Comparison of ENCODE assay signal across 31 cellular contexts in genomic region chr13:101406787-101407186, GRCh38. TPM values are rescaled to one million over a fixed set of nuclear protein-coding genes. Genes with fewer than 3 reads are reported as not detected.
"Had no signal": no experiment of that assay in that cellular context is flagged by ENCODE, and none has a peak within 500 bp of the region (broad histone marks: within the 10 kb centered on the region; RNA-seq: fewer than 3 reads in every experiment).

No MANE protein-coding gene starts in this region.

- H3K4me1 ChIP-seq: esophagus squamous epithelium, gastroesophageal sphincter, parathyroid adenoma, testis had no signal

- H3K9ac ChIP-seq: parathyroid adenoma had no signal

- H3K27ac ChIP-seq: brain microvascular endothelial cell, coronary artery, esophagus squamous epithelium, gastroesophageal sphincter, neutrophil, parathyroid adenoma, testis, VCaP had no signal

- H3K4me3 Mint-ChIP-seq: activated CD4-positive, alpha-beta T cell treated with anti-CD3 and anti-CD28 coated beads, Interleukin-2, amount 10 ng/mL, durations not matched to agents 7 days and 5 days; activated CD8-positive, alpha-beta memory T cell treated with anti-CD3 and anti-CD28 coated beads, Interleukin-2, amount 10 ng/mL, durations not matched to agents 7 days and 5 days; activated CD8-positive, alpha-beta T cell treated with anti-CD3 and anti-CD28 coated beads for 36 hours; central memory CD8-positive, alpha-beta T cell; memory B cell; nephron; stimulated activated naive B cell treated with anti-CD40 and anti-IgM and Interleukin-4, amounts not matched to agents 10 μg/mL and 1 μg/mL and 100 μg/mL, for 72 hours; T-cell; T-helper 2 cell treated with Interferon-gamma antibody and Interleukin-4, amounts not matched to agents 5 μg/mL and 100 μg/mL, for 36 hours; type B pancreatic cell had no signal

- H3K9me3 Mint-ChIP-seq: activated CD4-positive, alpha-beta T cell treated with anti-CD3 and anti-CD28 coated beads, Interleukin-2, amount 10 ng/mL, durations not matched to agents 7 days and 5 days; activated CD8-positive, alpha-beta T cell treated with anti-CD3 and anti-CD28 coated beads for 36 hours; nephron; stimulated activated naive B cell treated with anti-CD40 and anti-IgM and Interleukin-4, amounts not matched to agents 10 μg/mL and 1 μg/mL and 100 μg/mL, for 72 hours; T-cell; T-helper 2 cell treated with Interferon-gamma antibody and Interleukin-4, amounts not matched to agents 5 μg/mL and 100 μg/mL, for 36 hours; type B pancreatic cell had no signal

- DNase-seq: activated CD4-positive, alpha-beta T cell treated with anti-CD3 and anti-CD28 coated beads, Interleukin-2, amount 10 ng/mL, durations not matched to agents 7 days and 5 days; activated CD8-positive, alpha-beta memory T cell treated with anti-CD3 and anti-CD28 coated beads, Interleukin-2, amount 10 ng/mL, durations not matched to agents 7 days and 5 days; activated CD8-positive, alpha-beta T cell treated with anti-CD3 and anti-CD28 coated beads for 36 hours; activated effector memory CD4-positive, alpha-beta T cell treated with anti-CD3 and anti-CD28 coated beads, Interleukin-2, amount 50 U/mL, for 16 hours; activated naive CD4-positive, alpha-beta T cell treated with anti-CD3 and anti-CD28 coated beads, Interleukin-2, amount 50 U/mL, for 16 hours; activated T-cell treated with anti-CD3 and anti-CD28 coated beads for 4 hours; brain microvascular endothelial cell; esophagus squamous epithelium; head of caudate nucleus; hypothalamus; left ventricle myocardium superior; right cardiac atrium; small intestine; stimulated activated CD4-positive, alpha-beta T cell treated with anti-CD3 and anti-CD28 coated beads, Interleukin-15, amount 100 ng/mL, for 24 hours; stimulated activated CD4-positive, alpha-beta T cell treated with anti-CD3 and anti-CD28 coated beads, Interleukin-2, amount 100 ng/mL, for 48 hours; stimulated activated CD8-positive, alpha-beta memory T cell treated with anti-CD3 and anti-CD28 coated beads, Interleukin-4, amount 100 ng/mL, for 48 hours; stimulated activated naive B cell treated with anti-CD40 and anti-IgM and Interleukin-4, amounts not matched to agents 10 μg/mL and 1 μg/mL and 100 μg/mL, for 72 hours; T-cell; testis had no signal

- H3K27ac Mint-ChIP-seq: activated CD4-positive, alpha-beta T cell treated with anti-CD3 and anti-CD28 coated beads, Interleukin-2, amount 10 ng/mL, durations not matched to agents 7 days and 5 days; activated CD8-positive, alpha-beta memory T cell treated with anti-CD3 and anti-CD28 coated beads, Interleukin-2, amount 10 ng/mL, durations not matched to agents 7 days and 5 days; activated CD8-positive, alpha-beta T cell treated with anti-CD3 and anti-CD28 coated beads for 36 hours; memory B cell; nephron; stimulated activated naive B cell treated with anti-CD40 and anti-IgM and Interleukin-4, amounts not matched to agents 10 μg/mL and 1 μg/mL and 100 μg/mL, for 72 hours; T-cell; T-helper 2 cell treated with Interferon-gamma antibody and Interleukin-4, amounts not matched to agents 5 μg/mL and 100 μg/mL, for 36 hours; type B pancreatic cell had no signal

- H3K4me3 ChIP-seq: esophagus squamous epithelium, gastroesophageal sphincter, testis had no signal

- H3K36me3 ChIP-seq: ascending aorta, brain microvascular endothelial cell, esophagus squamous epithelium, gastroesophageal sphincter, neutrophil had no signal

- H3K79me2 ChIP-seq: parathyroid adenoma had no signal

- H3K27me3 Mint-ChIP-seq: activated CD8-positive, alpha-beta T cell treated with anti-CD3 and anti-CD28 coated beads for 36 hours; memory B cell; stimulated activated naive B cell treated with anti-CD40 and anti-IgM and Interleukin-4, amounts not matched to agents 10 μg/mL and 1 μg/mL and 100 μg/mL, for 72 hours had no signal

- H3K36me3 Mint-ChIP-seq: activated CD8-positive, alpha-beta memory T cell treated with anti-CD3 and anti-CD28 coated beads, Interleukin-2, amount 10 ng/mL, durations not matched to agents 7 days and 5 days; memory B cell; stimulated activated naive B cell treated with anti-CD40 and anti-IgM and Interleukin-4, amounts not matched to agents 10 μg/mL and 1 μg/mL and 100 μg/mL, for 72 hours; T-cell; type B pancreatic cell had no signal

- H3K9me3 ChIP-seq: ascending aorta, esophagus squamous epithelium, gastroesophageal sphincter, neutrophil, testis had no signal

- H2AFZ ChIP-seq: parathyroid adenoma had no signal

- ATAC-seq: activated CD4-positive, CD25-positive, alpha-beta regulatory T cell treated with anti-CD3 and anti-CD28 coated beads, Interleukin-2, amount 50 U/mL, for 24 hours; activated CD8-positive, alpha-beta memory T cell treated with anti-CD3 and anti-CD28 coated beads, Interleukin-2, amount 10 ng/mL, durations not matched to agents 7 days and 5 days; activated CD8-positive, alpha-beta T cell treated with anti-CD3 and anti-CD28 coated beads for 36 hours; gastroesophageal sphincter; left ventricle myocardium superior; right cardiac atrium; stimulated activated naive B cell treated with anti-CD40 and anti-IgM and Interleukin-4, amounts not matched to agents 10 μg/mL and 1 μg/mL and 100 μg/mL, for 72 hours; T-cell had no signal

- H3K4me1 Mint-ChIP-seq: central memory CD8-positive, alpha-beta T cell; memory B cell; nephron; stimulated activated naive B cell treated with anti-CD40 and anti-IgM and Interleukin-4, amounts not matched to agents 10 μg/mL and 1 μg/mL and 100 μg/mL, for 72 hours; T-cell had no signal

- H3K27me3 ChIP-seq: ascending aorta, brain microvascular endothelial cell, esophagus squamous epithelium, gastroesophageal sphincter, neutrophil, testis had no signal

RNA-seq across cellular contexts. Expression of gene NALCN, which starts 9.5 kb away (rescaled TPM):
- total RNA-seq: activated CD4-positive, alpha-beta T cell treated with anti-CD3 and anti-CD28 coated beads, Interleukin-2, amount 10 ng/mL, durations not matched to agents 7 days and 5 days; activated CD8-positive, alpha-beta memory T cell treated with anti-CD3 and anti-CD28 coated beads, Interleukin-2, amount 10 ng/mL, durations not matched to agents 7 days and 5 days; activated CD8-positive, alpha-beta T cell treated with anti-CD3 and anti-CD28 coated beads for 36 hours; T-cell had no signal

RNA-seq across cellular contexts. Expression of gene ITGBL1, which starts 45.7 kb away (rescaled TPM):
- total RNA-seq: activated CD4-positive, alpha-beta T cell treated with anti-CD3 and anti-CD28 coated beads, Interleukin-2, amount 10 ng/mL, durations not matched to agents 7 days and 5 days; activated CD8-positive, alpha-beta T cell treated with anti-CD3 and anti-CD28 coated beads for 36 hours; T-cell had no signal
